23 cellular contexts compared by ENCODE assay signal in the genomic region with DNA sequence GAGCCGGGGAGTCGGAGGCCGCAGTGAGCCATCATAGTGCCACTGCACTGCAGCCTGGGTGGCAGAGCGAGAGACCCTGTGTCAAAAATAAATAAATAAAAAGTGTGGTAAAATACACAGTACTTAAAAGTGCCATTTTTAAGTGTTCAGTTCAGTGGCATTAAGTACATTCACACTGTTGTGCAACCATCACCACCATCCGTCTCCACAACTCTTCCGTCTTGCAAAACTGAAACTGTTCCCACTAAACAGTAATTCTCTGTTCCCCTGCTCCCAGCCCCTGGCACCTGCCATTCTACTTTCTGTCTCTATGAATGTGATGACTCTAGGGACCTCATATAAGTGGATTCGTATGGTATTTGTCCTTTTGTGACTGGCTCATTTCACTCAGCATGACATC. TPM values are rescaled to one million over a fixed set of nuclear protein-coding genes. Genes with fewer than 3 reads are reported as not detected.
DNase-seq lines count a peak whose midpoint lies in the region; ATAC-seq lines count a peak whose summit lies in the region.
"Had no signal": no experiment of that assay in that cellular context is flagged by ENCODE, and none has a peak within 500 bp of the region (broad histone marks: within the 10 kb centered on the region; RNA-seq: fewer than 3 reads in every experiment).

No MANE protein-coding gene starts in this region.

- DNase-seq in NCI-H1092 treated with DMSO at 0.1 percent for 48 hours (lab: John Stamatoyannopoulos, UW), result peak; percentile 71
- no peak for DNase-seq in NCI-H1092 (lab: John Stamatoyannopoulos, UW)
- DNase-seq in MV-4-11 (lab: John Stamatoyannopoulos, UW), result peak; percentile 93
- DNase-seq in NCI-H69 (lab: John Stamatoyannopoulos, UW), result peak; percentile 76
- no peak for DNase-seq in left lobe of liver (ENCODE audit: low spot score)
- no peak for DNase-seq in CD1c-positive myeloid dendritic cell (ENCODE audit: extremely low spot score)
- DNase-seq in nucleus accumbens (lab: John Stamatoyannopoulos, UW), result no peak
- DNase-seq: activated CD4-positive, alpha-beta T cell treated with anti-CD3 and anti-CD28 coated beads, Interleukin-2, amount 10 ng/mL, durations not matched to agents 24 days and 14 days; activated naive CD4-positive, alpha-beta T cell treated with Interleukin-2 at 50 U/mL for 16 hours; activated T-cell treated with anti-CD3 and anti-CD28 coated beads, Interleukin-2, amount 50 U/mL, for 48 hours; brain microvascular endothelial cell; effector CD4-positive, alpha-beta T cell; GDM1; head of caudate nucleus; mesenchymal stem cell; NCI-H226; NK-92 treated with Interleukin-12 subunit alpha and Interleukin-12 subunit beta, amount 100 ng/mL, for 24 hours; occipital lobe; RPMI8226; SK-N-SH; stimulated activated CD4-positive, alpha-beta T cell treated with anti-CD3 and anti-CD28 coated beads, Interleukin-1b, Interleukin-23, amount 100 ng/mL, for 48 hours; T-helper 2 cell had no signal

- ATAC-seq in left lobe of liver (peak; percentile 19), GM21367 (IDR thresholded peaks at IDR 0.05; ENCODE audit: unreplicated experiment) (no peak)

RNA-seq across cellular contexts. Expression of a gene that starts 13.3 kb away (rescaled TPM):
- total RNA-seq in left lobe of liver, result 77.8 TPM

RNA-seq across cellular contexts. Expression of a gene that starts 43.7 kb away (rescaled TPM):
- total RNA-seq in left lobe of liver, result 50.9 TPM

RNA-seq across cellular contexts. Expression of a gene that starts 43.8 kb away (rescaled TPM):
- 35.4 TPM for total RNA-seq in left lobe of liver

Comparison
In these comparisons a context has a peak if more than half of its experiments do, and no peak if none do; other contexts are left out.
1. DNase-seq: peak in NCI-H1092 treated with DMSO at 0.1 percent for 48 hours (single experiment), MV-4-11 (single experiment) and NCI-H69 (single experiment); none in NCI-H1092 (single experiment), left lobe of liver (single experiment), CD1c-positive myeloid dendritic cell (single experiment) and nucleus accumbens (0 of 56).